8 cellular contexts compared by ENCODE assay signal in the genomic region with DNA sequence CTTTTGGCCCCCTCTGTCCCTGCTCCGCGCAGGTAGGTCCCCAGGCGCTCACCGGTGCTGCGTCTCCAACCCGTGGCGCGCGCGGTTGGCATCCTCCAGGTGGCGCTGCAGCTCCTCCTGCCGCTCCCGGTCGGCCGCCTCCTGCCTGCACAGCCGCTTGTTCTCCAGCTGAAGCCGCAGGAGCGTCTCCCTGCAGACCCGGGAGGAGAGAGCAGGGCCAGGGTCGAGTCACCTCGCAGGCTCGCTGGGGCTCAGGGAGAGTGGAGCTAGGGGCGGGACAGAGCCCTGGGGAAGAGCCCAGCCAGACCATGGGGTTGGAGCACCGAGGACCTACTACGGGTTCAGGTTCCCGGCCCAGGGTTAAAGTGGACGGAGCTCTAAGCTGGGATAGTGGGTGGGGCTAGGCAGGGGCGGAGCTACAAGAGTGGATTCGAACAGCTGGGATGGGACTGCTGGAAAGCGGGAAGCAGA.
DNase-seq lines count a peak whose midpoint lies in the region; ATAC-seq and TF ChIP-seq lines count a peak whose summit lies in the region.

No MANE protein-coding gene starts in this region.

- H3K4me3 ChIP-seq in choroid plexus epithelial cell (ENCODE audit: low read depth, low read length), result peak overlapping the region; percentile 64

- peak; percentile 79 for DNase-seq in DMS 273 (lab: John Stamatoyannopoulos, UW; ENCODE audit: unreplicated experiment)
- peak; percentile 90 for DNase-seq in SW480 (ENCODE audit: low spot score)
- peak; percentile 83 for DNase-seq in choroid plexus epithelial cell (ENCODE audit: low read depth)
- DNase-seq in left kidney (ENCODE audit: low read depth, low spot score), result peak; percentile 94
- DNase-seq in stimulated activated CD8-positive, alpha-beta memory T cell treated with anti-CD3 and anti-CD28 coated beads, Interleukin-2, amount 100 ng/mL, for 48 hours (ENCODE audit: low read depth in 2 of 2), result peak; percentile 67 to 78
- no peak for DNase-seq in NCI-H146 treated with DMSO at 0.1 percent for 48 hours (lab: John Stamatoyannopoulos, UW; ENCODE audit: unreplicated experiment)

- ATAC-seq in HG03432 (IDR thresholded peaks at IDR 0.05; ENCODE audit: unreplicated experiment) (peak; percentile 44), GM21390 (IDR thresholded peaks at IDR 0.05; ENCODE audit: unreplicated experiment) (no peak)

- peak; percentile 81 for TF ChIP-seq CTCF in choroid plexus epithelial cell (conservative IDR thresholded peaks at IDR 0.05; ENCODE audit: low read depth, low read length)
